ENCODE assay signal across 9 cellular contexts in genomic region chr4:152278505-152279301, GRCh38.
A peak's percentile ranks its signal among the peaks of the same experiment; 100 is the strongest.
DNase-seq lines count a peak whose midpoint lies in the region; ATAC-seq and TF ChIP-seq lines count a peak whose summit lies in the region.
"Had no signal": no experiment of that assay in that cellular context is flagged by ENCODE, and none has a peak within 500 bp of the region (broad histone marks: within the 10 kb centered on the region; RNA-seq: fewer than 3 reads in every experiment).

No MANE protein-coding gene starts in this region.

- H3K4me1 ChIP-seq in mucosa of descending colon (ENCODE audit: low read depth) (peaks cover 2% of the 10 kb centered on the region), esophagus squamous epithelium (peaks cover 4 to 24% (median 4%) of the 10 kb centered on the region in 3 donors)

- 39 to 52% methylated on average over 6 to 9 of the region's 9 CpGs for WGBS in esophagus squamous epithelium, 2 donors

- H3K9me3 ChIP-seq in mucosa of descending colon (no peaks in the 10 kb centered on the region), esophagus squamous epithelium (no peaks in the 10 kb centered on the region)

- H3K4me3 ChIP-seq in mucosa of descending colon (no peak overlapping the region), esophagus squamous epithelium (no peak overlapping the region)

- intact Hi-C loops in mucosa of descending colon (cut with DNase I, micrococcal nuclease), result no loop called here
- intact Hi-C loops in esophagus squamous epithelium (cut with DNase I), result no loop called here

- TF ChIP-seq POLR2A in esophagus squamous epithelium (IDR thresholded peaks at IDR 0.05), result no peak

- TF ChIP-seq CTCF in mucosa of descending colon (IDR thresholded peaks at IDR 0.05), result no peak
- TF ChIP-seq CTCF in esophagus squamous epithelium (IDR thresholded peaks at IDR 0.05), result no peak

- peak overlapping the region in 2 of 4 donors; percentile 50 to 60 for H3K27ac ChIP-seq in esophagus squamous epithelium

- H3K36me3 ChIP-seq in mucosa of descending colon (ENCODE audit: low read depth) (no peaks in the 10 kb centered on the region), esophagus squamous epithelium (no peaks in the 10 kb centered on the region)

- no peaks in the 10 kb centered on the region for H3K27me3 ChIP-seq in esophagus squamous epithelium

- DNase-seq in NCI-H526 treated with DMSO at 0.1 percent for 48 hours (lab: John Stamatoyannopoulos, UW) (peak; percentile 99), mucosa of descending colon (peak; percentile 41 to 67 (median 49)), AG20443 (ENCODE audit: low spot score) (no peak), esophagus squamous epithelium (lab: John Stamatoyannopoulos, UW) (no peak), cerebellar nuclear complex (lab: John Stamatoyannopoulos, UW) (no peak)
- DNase-seq in effector CD4-positive, alpha-beta T cell, result no peak
- DNase-seq: stimulated activated CD8-positive, alpha-beta memory T cell treated with anti-CD3 and anti-CD28 coated beads, Interleukin-4, amount 100 ng/mL, for 48 hours had no signal

- ATAC-seq in GM18873 (IDR thresholded peaks at IDR 0.05; ENCODE audit: low FRiP score, unreplicated experiment) (peak; percentile 76), HG02759 (IDR thresholded peaks at IDR 0.05; ENCODE audit: unreplicated experiment) (peak; percentile 81), mucosa of descending colon (peak; percentile 79)

Comparison
In these comparisons a context has a peak if more than half of its experiments do, and no peak if none do; other contexts are left out.
1. DNase-seq: peak in NCI-H526 treated with DMSO at 0.1 percent for 48 hours (single experiment) and mucosa of descending colon (3 of 3); none in AG20443 (single experiment), esophagus squamous epithelium (single experiment), effector CD4-positive, alpha-beta T cell (single experiment) and cerebellar nuclear complex (0 of 2).
2. Peak in every context shown above with its lines, with median percentiles within 50 percentile points of each other: ATAC-seq.